In the genomic region with DNA sequence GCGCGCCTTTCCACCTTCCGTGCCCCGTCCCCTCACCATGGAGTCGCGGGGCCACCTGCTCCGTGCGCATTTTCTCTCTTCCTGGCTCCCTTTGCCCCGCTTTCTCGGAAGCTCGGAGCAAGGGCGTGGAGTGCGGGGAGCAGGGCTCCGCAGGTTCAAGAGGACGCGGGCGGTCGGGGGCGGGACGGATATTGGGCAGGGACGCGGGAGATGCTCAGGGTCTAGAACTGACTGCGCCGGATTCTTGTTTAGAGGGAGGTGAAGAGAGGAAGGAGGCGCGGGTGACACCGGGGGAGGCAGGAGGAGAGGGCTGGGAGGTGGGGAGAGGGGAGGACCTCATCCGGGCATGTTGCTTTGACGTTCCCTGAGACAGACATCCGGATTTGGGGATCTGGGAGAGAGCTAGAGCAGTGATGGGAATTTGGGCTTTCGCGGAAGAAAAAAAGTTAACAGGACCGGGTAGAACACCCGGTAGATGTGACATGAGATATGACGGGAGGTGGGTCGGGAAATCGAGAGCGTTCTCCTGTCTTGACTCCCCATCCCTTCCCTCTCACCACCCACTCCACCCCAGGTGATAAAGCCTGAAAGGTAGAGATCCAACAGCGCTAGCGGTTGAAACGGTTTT, we compare ENCODE assay signal across 14 cellular contexts. TPM values are rescaled to one million over a fixed set of nuclear protein-coding genes. Genes with fewer than 3 reads are reported as not detected.
A peak's percentile ranks its signal among the peaks of the same experiment; 100 is the strongest.
DNase-seq lines count a peak whose midpoint lies in the region; ATAC-seq and TF ChIP-seq lines count a peak whose summit lies in the region.
"Not testable (repeated sequence)": the region's sequence is repeated elsewhere in the genome, so short reads cannot be mapped to it uniquely, and the experiment has no call there.
"Had no signal": no experiment of that assay in that cellular context is flagged by ENCODE, and none has a peak within 500 bp of the region (broad histone marks: within the 10 kb centered on the region; RNA-seq: fewer than 3 reads in every experiment).

No MANE protein-coding gene starts in this region.

- H3K4me1 Mint-ChIP-seq in activated CD4-positive, alpha-beta T cell treated with anti-CD3 and anti-CD28 coated beads, Interleukin-2, amount 10 ng/mL, durations not matched to agents 24 days and 14 days: peaks cover 21% of the 10 kb centered on the region
- H3K4me1 Mint-ChIP-seq in activated T-helper 17 cell treated with anti-CD3 and anti-CD28 coated beads, Interleukin-2, amount 50 U/mL, for 72 hours: peaks cover 16% of the 10 kb centered on the region
- H3K4me1 Mint-ChIP-seq in effector memory CD8-positive, alpha-beta T cell (ENCODE audit: low read depth in 2 of 2): peaks cover 6 to 17% of the 10 kb centered on the region in 2 donors
- H3K4me1 Mint-ChIP-seq in osteocyte (ENCODE audit: unreplicated experiment) (peaks cover 12% of the 10 kb centered on the region), type B pancreatic cell (ENCODE audit: unreplicated experiment) (peaks cover 21% of the 10 kb centered on the region)

- H3K9me3 ChIP-seq in ES-I3 (ENCODE audit: control insufficient read depth, insufficient read depth, low read length); iPS-20b (ENCODE audit: insufficient read depth, low read depth, low read length): not testable (repeated sequence)

- H3K36me3 ChIP-seq in ES-I3 (ENCODE audit: insufficient read depth, low read length); iPS-20b (ENCODE audit: insufficient read depth, low read depth, low read length): not testable (repeated sequence)

- peaks cover 11% of the 10 kb centered on the region for H3K4me1 ChIP-seq in ES-I3 (ENCODE audit: insufficient read depth, low read length)
- H3K4me1 ChIP-seq in iPS-20b (ENCODE audit: insufficient read depth, low read length): peaks cover 12% of the 10 kb centered on the region

- peaks cover 81% of the 10 kb centered on the region for H3K27me3 Mint-ChIP-seq in activated CD4-positive, alpha-beta T cell treated with anti-CD3 and anti-CD28 coated beads, Interleukin-2, amount 10 ng/mL, durations not matched to agents 24 days and 14 days
- H3K27me3 Mint-ChIP-seq in activated T-helper 17 cell treated with anti-CD3 and anti-CD28 coated beads, Interleukin-2, amount 50 U/mL, for 72 hours: peaks cover 61% of the 10 kb centered on the region
- peaks cover 85 to 94% of the 10 kb centered on the region in 2 donors for H3K27me3 Mint-ChIP-seq in effector memory CD8-positive, alpha-beta T cell
- H3K27me3 Mint-ChIP-seq in osteocyte (ENCODE audit: unreplicated experiment) (peaks cover 85% of the 10 kb centered on the region), type B pancreatic cell (peaks cover 85% of the 10 kb centered on the region)

- H3K9me3 Mint-ChIP-seq in activated CD4-positive, alpha-beta T cell treated with anti-CD3 and anti-CD28 coated beads, Interleukin-2, amount 10 ng/mL, durations not matched to agents 24 days and 14 days; activated T-helper 17 cell treated with anti-CD3 and anti-CD28 coated beads, Interleukin-2, amount 50 U/mL, for 72 hours; effector memory CD8-positive, alpha-beta T cell; osteocyte (ENCODE audit: unreplicated experiment); type B pancreatic cell: not testable (repeated sequence)

- H3K9ac ChIP-seq in ES-I3 (ENCODE audit: low read depth, low read length): peak overlapping the region; percentile 39; the same call in 1 of the 2 replicates
- not testable (repeated sequence) for H3K9ac ChIP-seq in iPS-20b (ENCODE audit: low read depth, low read length)

- H3K4me3 ChIP-seq in iPS-20b (ENCODE audit: low read length): peak overlapping the region; percentile 59; the same call in 1 of the 2 replicates

- not testable (repeated sequence) for H3K27ac ChIP-seq in iPS-20b (ENCODE audit: low read length)

- peak; percentile 51 for ATAC-seq in activated T-helper 17 cell treated with anti-CD3 and anti-CD28 coated beads, Interleukin-2, amount 50 U/mL, for 72 hours (replicated peaks)
- peak; percentile 35 for ATAC-seq in effector memory CD8-positive, alpha-beta T cell (replicated peaks)

- DNase-seq in NCI-H2171 treated with DMSO at 0.1 percent for 48 hours (lab: John Stamatoyannopoulos, UW): peak; percentile 31
- DNase-seq in activated CD4-positive, alpha-beta T cell treated with anti-CD3 and anti-CD28 coated beads, Interleukin-2, amount 10 ng/mL, durations not matched to agents 24 days and 14 days; effector memory CD8-positive, alpha-beta T cell; osteocyte (ENCODE audit: extremely low spot score, unreplicated experiment); type B pancreatic cell (ENCODE audit: extremely low spot score, unreplicated experiment): not testable (repeated sequence)

- H3K36me3 Mint-ChIP-seq in activated CD4-positive, alpha-beta T cell treated with anti-CD3 and anti-CD28 coated beads, Interleukin-2, amount 10 ng/mL, durations not matched to agents 24 days and 14 days (ENCODE audit: low read depth); activated T-helper 17 cell treated with anti-CD3 and anti-CD28 coated beads, Interleukin-2, amount 50 U/mL, for 72 hours (ENCODE audit: low read depth); effector memory CD8-positive, alpha-beta T cell (ENCODE audit: insufficient read depth); osteocyte (ENCODE audit: unreplicated experiment); type B pancreatic cell: not testable (repeated sequence)

- intact Hi-C loops in activated CD4-positive, alpha-beta T cell treated with anti-CD3 and anti-CD28 coated beads, Interleukin-2, amount 10 ng/mL, durations not matched to agents 24 days and 14 days (cut with micrococcal nuclease): loop anchor here (5.0 kb wide), 1 partner anchor 147 kb away; a partner anchor contains a TSS

- H3K27ac Mint-ChIP-seq in activated CD4-positive, alpha-beta T cell treated with anti-CD3 and anti-CD28 coated beads, Interleukin-2, amount 10 ng/mL, durations not matched to agents 24 days and 14 days; activated T-helper 17 cell treated with anti-CD3 and anti-CD28 coated beads, Interleukin-2, amount 50 U/mL, for 72 hours; effector memory CD8-positive, alpha-beta T cell; osteocyte (ENCODE audit: unreplicated experiment); type B pancreatic cell: not testable (repeated sequence)

- TF ChIP-seq CTCF in osteocyte (IDR thresholded peaks at IDR 0.05); type B pancreatic cell (conservative IDR thresholded peaks at IDR 0.05): not testable (repeated sequence)

- H3K4me3 Mint-ChIP-seq in activated CD4-positive, alpha-beta T cell treated with anti-CD3 and anti-CD28 coated beads, Interleukin-2, amount 10 ng/mL, durations not matched to agents 24 days and 14 days: peak overlapping the region; percentile 57
- H3K4me3 Mint-ChIP-seq in activated T-helper 17 cell treated with anti-CD3 and anti-CD28 coated beads, Interleukin-2, amount 50 U/mL, for 72 hours: peak overlapping the region; percentile 19
- peak overlapping the region in 1 of 2 donors; percentile 27 for H3K4me3 Mint-ChIP-seq in effector memory CD8-positive, alpha-beta T cell
- H3K4me3 Mint-ChIP-seq in osteocyte (ENCODE audit: unreplicated experiment): peak overlapping the region; percentile 15
- H3K4me3 Mint-ChIP-seq in type B pancreatic cell: peak overlapping the region; percentile 70

- H3K27me3 ChIP-seq in iPS-20b (ENCODE audit: insufficient read depth, low read length): peaks cover 83% of the 10 kb centered on the region

RNA-seq across cellular contexts. Expression of a gene that starts 0.8 kb away (rescaled TPM):
- not detected in 2 replicates for total RNA-seq in activated CD4-positive, alpha-beta T cell treated with anti-CD3 and anti-CD28 coated beads, Interleukin-2, amount 10 ng/mL, durations not matched to agents 24 days and 14 days
- under 1 TPM in 1 of 2 donors, not detected in 1; 0.24 TPM for total RNA-seq in activated T-helper 17 cell treated with anti-CD3 and anti-CD28 coated beads, Interleukin-2, amount 50 U/mL, for 72 hours
- total RNA-seq in osteocyte: not detected in 2 replicates
- 2.1 and 4.9 TPM in 2 replicates for total RNA-seq in type B pancreatic cell (ENCODE audit: low replicate concordance)
- total RNA-seq: B cell, dermis microvascular lymphatic vessel endothelial cell, mononuclear cell, SK-MEL-5, thyroid gland had no signal

RNA-seq across cellular contexts. Expression of a gene that starts 56.3 kb away (rescaled TPM):
- not detected in 2 replicates for total RNA-seq in activated CD4-positive, alpha-beta T cell treated with anti-CD3 and anti-CD28 coated beads, Interleukin-2, amount 10 ng/mL, durations not matched to agents 24 days and 14 days
- total RNA-seq in activated T-helper 17 cell treated with anti-CD3 and anti-CD28 coated beads, Interleukin-2, amount 50 U/mL, for 72 hours: not detected
- 1.7 and 2.8 TPM in 2 replicates for total RNA-seq in osteocyte
- 19.4 and 25.5 TPM in 2 replicates for total RNA-seq in type B pancreatic cell (ENCODE audit: low replicate concordance)
- total RNA-seq: B cell, dermis microvascular lymphatic vessel endothelial cell, G401, mononuclear cell had no signal
